Comparison of ENCODE assay signal across 8 cellular contexts in the genomic region with DNA sequence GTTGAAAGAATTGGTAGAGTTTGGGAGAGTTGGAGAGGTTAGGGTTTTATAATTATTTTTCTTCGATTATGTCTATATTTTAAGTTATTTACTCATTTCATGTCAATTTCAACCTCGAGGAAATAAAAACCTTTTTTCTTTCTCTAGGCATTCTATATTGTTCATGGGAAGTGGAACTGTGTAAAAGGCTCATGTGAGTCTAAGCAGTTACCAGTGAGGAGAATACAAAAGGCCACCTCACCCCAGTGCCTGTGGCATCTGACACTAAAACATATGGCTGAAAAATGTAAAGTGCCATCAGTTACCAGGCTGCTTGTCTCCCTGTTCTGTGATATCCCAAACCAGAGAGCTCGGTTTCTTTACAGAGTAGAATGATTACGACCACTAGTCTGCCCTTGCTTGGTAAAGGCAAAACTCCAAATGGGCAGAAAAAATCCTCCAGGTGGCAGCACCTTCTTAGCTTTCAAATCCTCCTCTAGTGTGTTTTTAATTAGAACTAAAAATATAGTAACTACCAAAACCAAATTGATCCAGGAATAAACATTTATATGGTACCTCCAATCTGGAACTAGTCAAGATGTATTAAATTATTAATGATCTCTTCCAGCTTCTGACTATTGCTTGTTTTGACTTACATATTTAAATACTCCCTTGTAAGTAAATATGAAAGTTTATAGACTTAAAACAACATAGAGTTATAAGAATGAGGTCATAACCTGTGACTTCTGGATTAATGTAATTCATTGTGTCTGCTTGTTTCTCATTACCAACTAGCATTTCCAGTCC.
DNase-seq lines count a peak whose midpoint lies in the region; ATAC-seq and TF ChIP-seq lines count a peak whose summit lies in the region.

No MANE protein-coding gene starts in this region.

- no peak overlapping the region for H3K4me3 Mint-ChIP-seq in activated T-helper 1 cell treated with anti-CD3 and anti-CD28 coated beads, Interleukin-12 subunit alpha, Interleukin-12 subunit beta, Interleukin-2, Interleukin-4 antibody, amounts not matched to agents 30 ng/mL and 10 ng/mL and 1 ng/mL, durations not matched to agents 14 hours and 24 hours and 36 hours

- no peaks in the 10 kb centered on the region for H3K36me3 ChIP-seq in left ventricle myocardium inferior

- H3K9me3 Mint-ChIP-seq in activated T-helper 1 cell treated with anti-CD3 and anti-CD28 coated beads, Interleukin-12 subunit alpha, Interleukin-12 subunit beta, Interleukin-2, Interleukin-4 antibody, amounts not matched to agents 30 ng/mL and 10 ng/mL and 1 ng/mL, durations not matched to agents 14 hours and 24 hours and 36 hours = no peaks in the 10 kb centered on the region

- H3K27me3 ChIP-seq in left ventricle myocardium inferior (ENCODE audit: low read depth) = peaks cover 35% of the 10 kb centered on the region

- H3K27me3 Mint-ChIP-seq in activated T-helper 1 cell treated with anti-CD3 and anti-CD28 coated beads, Interleukin-12 subunit alpha, Interleukin-12 subunit beta, Interleukin-2, Interleukin-4 antibody, amounts not matched to agents 30 ng/mL and 10 ng/mL and 1 ng/mL, durations not matched to agents 14 hours and 24 hours and 36 hours (ENCODE audit: insufficient read depth) = peaks cover 6% of the 10 kb centered on the region

- no peak overlapping the region for H3K27ac Mint-ChIP-seq in activated T-helper 1 cell treated with anti-CD3 and anti-CD28 coated beads, Interleukin-12 subunit alpha, Interleukin-12 subunit beta, Interleukin-2, Interleukin-4 antibody, amounts not matched to agents 30 ng/mL and 10 ng/mL and 1 ng/mL, durations not matched to agents 14 hours and 24 hours and 36 hours

- peak; percentile 15 for DNase-seq in COLO829 (ENCODE audit: low spot score)
- DNase-seq in NCI-H446 (lab: John Stamatoyannopoulos, UW) = peak; percentile 70 to 75
- DNase-seq in activated T-helper 1 cell treated with anti-CD3 and anti-CD28 coated beads, Interleukin-12 subunit alpha, Interleukin-12 subunit beta, Interleukin-2, Interleukin-4 antibody, amounts not matched to agents 30 ng/mL and 10 ng/mL and 1 ng/mL, durations not matched to agents 14 hours and 24 hours and 36 hours (ENCODE audit: low spot score) = peak; percentile 8
- no peak for DNase-seq in left ventricle myocardium inferior
- peak; percentile 71 for DNase-seq in smooth muscle cell of the brain vasculature (ENCODE audit: low read depth, low spot score)
- DNase-seq in ureter (ENCODE audit: low spot score) = no peak

- H3K4me1 Mint-ChIP-seq in activated T-helper 1 cell treated with anti-CD3 and anti-CD28 coated beads, Interleukin-12 subunit alpha, Interleukin-12 subunit beta, Interleukin-2, Interleukin-4 antibody, amounts not matched to agents 30 ng/mL and 10 ng/mL and 1 ng/mL, durations not matched to agents 14 hours and 24 hours and 36 hours (ENCODE audit: low read depth) = no peaks in the 10 kb centered on the region

- H3K4me1 ChIP-seq in left ventricle myocardium inferior = no peaks in the 10 kb centered on the region

- TF ChIP-seq CTCF in left ventricle myocardium inferior (IDR thresholded peaks at IDR 0.05; ENCODE audit: borderline replicate concordance) = peak; percentile 69

- ATAC-seq in GM18519 (IDR thresholded peaks at IDR 0.05; ENCODE audit: low FRiP score, unreplicated experiment) = peak; percentile 81
- ATAC-seq in HG03175 (IDR thresholded peaks at IDR 0.05; ENCODE audit: unreplicated experiment) = peak; percentile 74

- no peaks in the 10 kb centered on the region for H3K36me3 Mint-ChIP-seq in activated T-helper 1 cell treated with anti-CD3 and anti-CD28 coated beads, Interleukin-12 subunit alpha, Interleukin-12 subunit beta, Interleukin-2, Interleukin-4 antibody, amounts not matched to agents 30 ng/mL and 10 ng/mL and 1 ng/mL, durations not matched to agents 14 hours and 24 hours and 36 hours (ENCODE audit: low read depth)

- intact Hi-C loops in activated T-helper 1 cell treated with anti-CD3 and anti-CD28 coated beads, Interleukin-12 subunit alpha, Interleukin-12 subunit beta, Interleukin-2, Interleukin-4 antibody, amounts not matched to agents 30 ng/mL and 10 ng/mL and 1 ng/mL, durations not matched to agents 14 hours and 24 hours and 36 hours (cut with micrococcal nuclease) = loop anchor here (1.0 kb wide), 1 partner anchor 363 kb away; no protein-coding TSS in a partner anchor
- intact Hi-C loops in left ventricle myocardium inferior (cut with micrococcal nuclease) = loop anchor here (5.0 kb wide), 1 partner anchor 361 kb away; no protein-coding TSS in a partner anchor

- H3K9me3 ChIP-seq in left ventricle myocardium inferior (replicated peaks) = no peaks in the 10 kb centered on the region

- no peak overlapping the region for H3K4me3 ChIP-seq in left ventricle myocardium inferior

- H3K27ac ChIP-seq in left ventricle myocardium inferior (replicated peaks) = no peak overlapping the region

Comparison
In these comparisons a context has a peak if more than half of its experiments do, and no peak if none do; other contexts are left out.
1. DNase-seq: peak in COLO829 (single experiment), NCI-H446 (2 of 2), activated T-helper 1 cell treated with anti-CD3 and anti-CD28 coated beads, Interleukin-12 subunit alpha, Interleukin-12 subunit beta, Interleukin-2, Interleukin-4 antibody, amounts not matched to agents 30 ng/mL and 10 ng/mL and 1 ng/mL, durations not matched to agents 14 hours and 24 hours and 36 hours (single experiment) and smooth muscle cell of the brain vasculature (single experiment); none in left ventricle myocardium inferior (single experiment) and ureter (single experiment).